15 cellular contexts compared by ENCODE assay signal in genomic region chr22:29070490-29070889, GRCh38. TPM values are rescaled to one million over a fixed set of nuclear protein-coding genes. Genes with fewer than 3 reads are reported as not detected.
DNase-seq lines count a peak whose midpoint lies in the region; ATAC-seq, FAIRE-seq and TF ChIP-seq lines count a peak whose summit lies in the region.
"Had no signal": no experiment of that assay in that cellular context is flagged by ENCODE, and none has a peak within 500 bp of the region (broad histone marks: within the 10 kb centered on the region; RNA-seq: fewer than 3 reads in every experiment).

No MANE protein-coding gene starts in this region.

- H3F3A ChIP-seq in PC-9 (ENCODE audit: insufficient read depth, low read depth) = peaks cover 5% of the 10 kb centered on the region; the same call in 1 of the 2 replicates

- peaks cover 62% of the 10 kb centered on the region for H3K27me3 Mint-ChIP-seq in activated naive CD8-positive, alpha-beta T cell treated with anti-CD3 and anti-CD28 coated beads, Interleukin-2, amount 50 U/mL, for 24 hours
- H3K27me3 Mint-ChIP-seq in naive B cell (peaks cover 35 to 67% (median 45%) of the 10 kb centered on the region in 3 donors), type B pancreatic cell (peaks cover 11% of the 10 kb centered on the region)

- intact Hi-C loops in HepG2 (cut with micrococcal nuclease; ENCODE audit: unreplicated experiment) = loop anchor here (5.0 kb wide), 1 partner anchor 82 kb away; no protein-coding TSS in a partner anchor
- intact Hi-C loops in right lobe of liver (cut with DNase I) = no loop called here
- intact Hi-C loops in PC-9 (cut with micrococcal nuclease; ENCODE audit: unreplicated experiment) = no loop called here

- TF ChIP-seq RAD21 in HepG2 (CRISPR knock-in tag; IDR thresholded peaks at IDR 0.05) = no peak

- H3K4me3 Mint-ChIP-seq in activated naive CD8-positive, alpha-beta T cell treated with anti-CD3 and anti-CD28 coated beads, Interleukin-2, amount 50 U/mL, for 24 hours = peak overlapping the region; percentile 48
- H3K4me3 Mint-ChIP-seq in naive B cell = peak overlapping the region in 6 of 8 donors; percentile 30 to 89 (median 76)
- peak overlapping the region; percentile 86 for H3K4me3 Mint-ChIP-seq in type B pancreatic cell

- peak overlapping the region; percentile 93 for H3K4me2 ChIP-seq in HepG2 (ENCODE audit: low read depth, low read length)
- H3K4me2 ChIP-seq in PC-9 = no peak overlapping the region

- in situ Hi-C loops in HepG2 (cut with HindIII; ENCODE audit: extremely low pct_ligation_motif_present, low pct_unique_long_range_greater_than_20kb) = loop anchor here (5.0 kb wide), 1 partner anchor 82 kb away; no protein-coding TSS in a partner anchor

- BruUV-seq in HepG2 (replicated peaks; lab: Mats Ljungman, UMichigan) (no TSS peak), PC-9 (replicated peaks; lab: Mats Ljungman, UMichigan) (no TSS peak)

- TF ChIP-seq CTCF in HepG2 (CRISPR knock-in tag; IDR thresholded peaks at IDR 0.05) (no peak), right lobe of liver (IDR thresholded peaks at IDR 0.05) (no peak), type B pancreatic cell (conservative IDR thresholded peaks at IDR 0.05) (no peak), PC-9 (conservative IDR thresholded peaks at IDR 0.05) (no peak)

- H3K36me3 ChIP-seq in HepG2 (replicated peaks in 1 of 2; ENCODE audit: control insufficient read depth in 1 of 2, insufficient read depth in 2 of 2, low read length in 2 of 2) (no peaks in the 10 kb centered on the region), right lobe of liver (no peaks in the 10 kb centered on the region), PC-9 (ENCODE audit: low read depth) (no peaks in the 10 kb centered on the region)

- H3K79me2 ChIP-seq in HepG2 (ENCODE audit: insufficient read depth, low read length) (no peaks in the 10 kb centered on the region), PC-9 (ENCODE audit: low read depth) (no peaks in the 10 kb centered on the region)

- 0 out of 2 replicates have a peak, but pooled peaks cover 4% of the 10 kb centered on the region for H4K20me1 ChIP-seq in HepG2 (ENCODE audit: insufficient read depth, low read length)
- no peaks in the 10 kb centered on the region for H4K20me1 ChIP-seq in PC-9 (ENCODE audit: insufficient read depth)

- ATAC-seq in HepG2 (no peak), right lobe of liver (no peak), naive B cell (ENCODE audit: low read depth in 2 of 2) (no peak)
- ATAC-seq in activated naive CD8-positive, alpha-beta T cell treated with anti-CD3 and anti-CD28 coated beads, Interleukin-2, amount 50 U/mL, for 24 hours = no peak
- ATAC-seq: left lobe of liver had no signal

- POLR2A ChIA-PET in HepG2 (lab: Yijun Ruan, JAX) (interaction anchor here (1.8 kb wide), 1 partner anchor 24 kb away, joined by 5 read pairs; no protein-coding TSS in a partner anchor), PC-9 (lab: Charles Lee; ENCODE audit: unreplicated experiment) (no interaction called here)

- no peak for TF ChIP-seq POLR2A in HepG2 (IDR thresholded peaks at IDR 0.05; ENCODE audit: insufficient read depth in 1 of 2, low read depth in 2 of 2, low read length in 2 of 2)
- TF ChIP-seq POLR2A in right lobe of liver (IDR thresholded peaks at IDR 0.05) = no peak

- H3K9me3 ChIP-seq in HepG2 (ENCODE audit: low read length) (no peaks in the 10 kb centered on the region), right lobe of liver (no peaks in the 10 kb centered on the region), PC-9 (ENCODE audit: insufficient read depth, low read depth) (no peaks in the 10 kb centered on the region)

- TF ChIP-seq EP300 in HepG2 (IDR thresholded peaks at IDR 0.05; ENCODE audit: low read depth in 2 of 2, low read length in 2 of 2) (no peak), HepG2 (CRISPR knock-in tag; IDR thresholded peaks at IDR 0.05; ENCODE audit: borderline replicate concordance) (no peak)

- no peak overlapping the region for H3K27ac Mint-ChIP-seq in activated naive CD8-positive, alpha-beta T cell treated with anti-CD3 and anti-CD28 coated beads, Interleukin-2, amount 50 U/mL, for 24 hours
- H3K27ac Mint-ChIP-seq in naive B cell = no peak overlapping the region
- H3K27ac Mint-ChIP-seq in type B pancreatic cell = peak overlapping the region; percentile 81

- peaks cover 30% of the 10 kb centered on the region for H3K4me1 Mint-ChIP-seq in activated naive CD8-positive, alpha-beta T cell treated with anti-CD3 and anti-CD28 coated beads, Interleukin-2, amount 50 U/mL, for 24 hours
- H3K4me1 Mint-ChIP-seq in naive B cell (peaks cover 18 to 38% (median 35%) of the 10 kb centered on the region in 3 donors), type B pancreatic cell (ENCODE audit: unreplicated experiment) (peaks cover 27% of the 10 kb centered on the region)

- 0 out of 6 replicates have a peak overlapping the region, but pooled peaks of 1 of the 3 experiments have one; percentile 59 for H3K4me3 ChIP-seq in HepG2 (replicated peaks in 1 of 3; ENCODE audit: insufficient read depth in 1 of 3, low read depth in 2 of 3, low read length in 3 of 3)
- H3K4me3 ChIP-seq in right lobe of liver = no peak overlapping the region
- no peak overlapping the region for H3K4me3 ChIP-seq in PC-9

- no peaks in the 10 kb centered on the region for H3K27me3 ChIP-seq in HepG2 (ENCODE audit: control insufficient read depth in 1 of 2, insufficient read depth in 2 of 2, low read length in 2 of 2)
- no peaks in the 10 kb centered on the region for H3K27me3 ChIP-seq in right lobe of liver
- no peaks in the 10 kb centered on the region for H3K27me3 ChIP-seq in PC-9 (ENCODE audit: insufficient read depth, low read depth)
- H3K27me3 ChIP-seq: dorsolateral prefrontal cortex had no signal

- CTCF ChIA-PET in HepG2 (lab: Yijun Ruan, JAX; ENCODE audit: low intra/inter-chr PET ratio, low total read pairs) = no interaction called here
- CTCF ChIA-PET in PC-9 (lab: Charles Lee) = interaction anchor here (0.5 kb wide), 1 partner anchor 83 kb away, joined by 19 read pairs; no protein-coding TSS in a partner anchor

- no peak overlapping the region for H3K27ac ChIP-seq in HepG2 (ENCODE audit: extremely low read length, insufficient read depth, low read length)
- H3K27ac ChIP-seq in right lobe of liver = no peak overlapping the region
- H3K27ac ChIP-seq in PC-9 = no peak overlapping the region
- H3K27ac ChIP-seq: dorsolateral prefrontal cortex had no signal

- no peak overlapping the region for H3K9ac ChIP-seq in HepG2 (ENCODE audit: insufficient read depth, low read depth, low read length)

- DNase-seq in HepG2 (ENCODE audit: low spot score) = no peak
- no peak for DNase-seq in right lobe of liver
- DNase-seq in activated naive CD8-positive, alpha-beta T cell treated with anti-CD3 and anti-CD28 coated beads, Interleukin-2, amount 50 U/mL, for 24 hours = no peak
- no peak for DNase-seq in naive B cell
- no peak for DNase-seq in type B pancreatic cell (ENCODE audit: extremely low spot score, unreplicated experiment)
- no peak for DNase-seq in PC-9
- DNase-seq in NCI-H82 treated with DMSO at 0.1 percent for 48 hours (lab: John Stamatoyannopoulos, UW; ENCODE audit: unreplicated experiment) = no peak
- no peak for DNase-seq in NCI-H774 (lab: John Stamatoyannopoulos, UW)
- DNase-seq: activated CD4-positive, alpha-beta T cell treated with anti-CD3 and anti-CD28 coated beads, Interleukin-2, amount 50 U/mL, for 48 hours; activated effector memory CD4-positive, alpha-beta T cell treated with Interleukin-2 at 50 U/mL for 16 hours; dorsolateral prefrontal cortex; Kasumi-1; substantia nigra had no signal

- no peaks in the 10 kb centered on the region for H3K36me3 Mint-ChIP-seq in activated naive CD8-positive, alpha-beta T cell treated with anti-CD3 and anti-CD28 coated beads, Interleukin-2, amount 50 U/mL, for 24 hours (ENCODE audit: low read depth)
- H3K36me3 Mint-ChIP-seq in naive B cell (no peaks in the 10 kb centered on the region), type B pancreatic cell (no peaks in the 10 kb centered on the region)

- H3K9me2 ChIP-seq in PC-9 (ENCODE audit: insufficient read depth) = 0 out of 2 replicates have a peak, but pooled peaks cover 4% of the 10 kb centered on the region

- H2AFZ ChIP-seq in HepG2 (ENCODE audit: low read length) (no peak overlapping the region), PC-9 (no peak overlapping the region)

- H3K9me3 Mint-ChIP-seq in activated naive CD8-positive, alpha-beta T cell treated with anti-CD3 and anti-CD28 coated beads, Interleukin-2, amount 50 U/mL, for 24 hours = no peaks in the 10 kb centered on the region
- H3K9me3 Mint-ChIP-seq in naive B cell = no peaks in the 10 kb centered on the region
- H3K9me3 Mint-ChIP-seq in type B pancreatic cell = no peaks in the 10 kb centered on the region

- FAIRE-seq in HepG2 (lab: Jason Lieb, UNC) = no peak
- FAIRE-seq: TTC549 had no signal

- peaks cover 61% of the 10 kb centered on the region for H3K4me1 ChIP-seq in HepG2 (ENCODE audit: insufficient read depth, low read length)
- H3K4me1 ChIP-seq in right lobe of liver = peaks cover 0 to 16% (median 4%) of the 10 kb centered on the region in 4 donors
- 0 out of 2 replicates have a peak, but pooled peaks cover 5% of the 10 kb centered on the region for H3K4me1 ChIP-seq in PC-9 (replicated peaks; ENCODE audit: insufficient read depth)

- WGBS in HepG2 (ENCODE audit: low lambda C conversion rate) = 53% methylated on average over 4 of the region's 4 CpGs
- 81% methylated on average over 4 of the region's 4 CpGs for WGBS in right lobe of liver (ENCODE audit: insufficient coverage, low coverage, low lambda C conversion rate, missing lambda C conversion rate)

RNA-seq across cellular contexts. Expression of gene KREMEN1, which starts 2.3 kb away (rescaled TPM):
- total RNA-seq in HepG2 (2016; rRNA removed; fragmentation: Illumina TruSeq; extraction: Trizol) = 10.2 and 13.8 TPM in 2 replicates
- 1.6 and 2.8 TPM in 2 replicates for total RNA-seq in HepG2 (2016; cell fraction: cytosol; rRNA removed; fragmentation: Illumina TruSeq; extraction: Trizol; ENCODE audit: low read depth)
- total RNA-seq in HepG2 (2016; cell fraction: insoluble cytoplasmic fraction; rRNA removed; fragmentation: Illumina TruSeq; extraction: Trizol) = 8.1 and 13.9 TPM in 2 replicates
- total RNA-seq in HepG2 (2016; cell fraction: membrane; rRNA removed; fragmentation: Illumina TruSeq; extraction: Trizol) = 6.5 and 7.3 TPM in 2 replicates
- total RNA-seq in HepG2 (2016; cell fraction: nucleus; rRNA removed; fragmentation: Illumina TruSeq; extraction: Trizol) = 10.2 and 12.6 TPM in 2 replicates
- polyA plus RNA-seq in HepG2 (2011; rRNA removed) = 8.9 and 9.8 TPM in 2 replicates
- 8.5 and 10.8 TPM in 2 replicates for polyA plus RNA-seq in HepG2 (2011; cell fraction: cytosol; rRNA removed)
- 5.2 and 6.3 TPM in 2 replicates for polyA plus RNA-seq in HepG2 (2011; cell fraction: nucleus; rRNA removed)
- polyA plus RNA-seq in HepG2 (2012) = 5.6 and 7.9 TPM in 2 replicates
- polyA plus RNA-seq in HepG2 (2016; cell fraction: cytosol; fragmentation: Illumina TruSeq; extraction: Trizol; ENCODE audit: low read depth) = 1.5 TPM in 2 replicates
- 9.5 and 11.0 TPM in 2 replicates for polyA plus RNA-seq in HepG2 (2016; cell fraction: insoluble cytoplasmic fraction; fragmentation: Illumina TruSeq; extraction: Trizol; ENCODE audit: low read depth)
- 4.1 and 5.6 TPM in 2 replicates for polyA plus RNA-seq in HepG2 (2016; cell fraction: membrane; fragmentation: Illumina TruSeq; extraction: Trizol; ENCODE audit: low read depth)
- 20.4 and 21.5 TPM in 2 replicates for polyA plus RNA-seq in HepG2 (2016; cell fraction: nucleus; fragmentation: Illumina TruSeq; extraction: Trizol; ENCODE audit: insufficient read depth, low read depth)
- 1.5 and 13.8 TPM in 2 replicates for polyA minus RNA-seq in HepG2 (2011; rRNA and poly(A)+ RNA removed; ENCODE audit: low replicate concordance)
- 5.3 and 6.3 TPM in 2 replicates for polyA minus RNA-seq in HepG2 (2011; cell fraction: cytosol; rRNA and poly(A)+ RNA removed)
- 1.8 and 2.7 TPM in 2 replicates for polyA minus RNA-seq in HepG2 (2011; cell fraction: nucleus; rRNA and poly(A)+ RNA removed)
- total RNA-seq in right lobe of liver = 1 to 10 TPM; 1.7 to 6.7 (median 3.0) TPM
- under 1 TPM in 2 of 6 donors, not detected in 4; 0.12 to 0.20 TPM for polyA plus RNA-seq in naive B cell (ENCODE audit: low read depth in 6 of 6)
- total RNA-seq in type B pancreatic cell (ENCODE audit: low replicate concordance) = 26.2 and 29.1 TPM in 2 replicates
- 4.6 and 6.1 TPM in 2 replicates for total RNA-seq in PC-9 (2021)

RNA-seq across cellular contexts. Expression of gene C22orf31, which starts 8.9 kb away (rescaled TPM):
- total RNA-seq in HepG2 (2016; rRNA removed; fragmentation: Illumina TruSeq; extraction: Trizol) = not detected in 2 replicates
- total RNA-seq in HepG2 (2016; cell fraction: cytosol; rRNA removed; fragmentation: Illumina TruSeq; extraction: Trizol; ENCODE audit: low read depth) = not detected in 2 replicates
- total RNA-seq in HepG2 (2016; cell fraction: insoluble cytoplasmic fraction; rRNA removed; fragmentation: Illumina TruSeq; extraction: Trizol) = 0.19 TPM in 1 of 2 replicates, not detected in the other
- total RNA-seq in HepG2 (2016; cell fraction: membrane; rRNA removed; fragmentation: Illumina TruSeq; extraction: Trizol) = not detected in 2 replicates
- not detected in 2 replicates for total RNA-seq in HepG2 (2016; cell fraction: nucleus; rRNA removed; fragmentation: Illumina TruSeq; extraction: Trizol)
- not detected in 2 replicates for polyA plus RNA-seq in HepG2 (2011; rRNA removed)
- not detected in 2 replicates for polyA plus RNA-seq in HepG2 (2011; cell fraction: cytosol; rRNA removed)
- polyA plus RNA-seq in HepG2 (2011; cell fraction: nucleus; rRNA removed) = not detected in 2 replicates
- polyA plus RNA-seq in HepG2 (2012) = not detected in 2 replicates
- polyA plus RNA-seq in HepG2 (2016; cell fraction: cytosol; fragmentation: Illumina TruSeq; extraction: Trizol; ENCODE audit: low read depth) = 0.25 TPM in 1 of 2 replicates, not detected in the other
- not detected in 2 replicates for polyA plus RNA-seq in HepG2 (2016; cell fraction: insoluble cytoplasmic fraction; fragmentation: Illumina TruSeq; extraction: Trizol; ENCODE audit: low read depth)
- polyA plus RNA-seq in HepG2 (2016; cell fraction: membrane; fragmentation: Illumina TruSeq; extraction: Trizol; ENCODE audit: low read depth) = not detected in 2 replicates
- polyA plus RNA-seq in HepG2 (2016; cell fraction: nucleus; fragmentation: Illumina TruSeq; extraction: Trizol; ENCODE audit: insufficient read depth, low read depth) = not detected in 2 replicates
- not detected in 2 replicates for polyA minus RNA-seq in HepG2 (2011; rRNA and poly(A)+ RNA removed; ENCODE audit: low replicate concordance)
- not detected in 2 replicates for polyA minus RNA-seq in HepG2 (2011; cell fraction: cytosol; rRNA and poly(A)+ RNA removed)
- not detected in 2 replicates for polyA minus RNA-seq in HepG2 (2011; cell fraction: nucleus; rRNA and poly(A)+ RNA removed)
- not detected for total RNA-seq in right lobe of liver
- polyA plus RNA-seq in naive B cell (ENCODE audit: low read depth in 6 of 6) = not detected
- total RNA-seq in type B pancreatic cell (ENCODE audit: low replicate concordance) = 0.63 TPM in 1 of 2 replicates, not detected in the other
- total RNA-seq in PC-9 (2021) = not detected in 2 replicates
- total RNA-seq: left lobe of liver had no signal
